20 cellular contexts compared by ENCODE assay signal in the genomic region with DNA sequence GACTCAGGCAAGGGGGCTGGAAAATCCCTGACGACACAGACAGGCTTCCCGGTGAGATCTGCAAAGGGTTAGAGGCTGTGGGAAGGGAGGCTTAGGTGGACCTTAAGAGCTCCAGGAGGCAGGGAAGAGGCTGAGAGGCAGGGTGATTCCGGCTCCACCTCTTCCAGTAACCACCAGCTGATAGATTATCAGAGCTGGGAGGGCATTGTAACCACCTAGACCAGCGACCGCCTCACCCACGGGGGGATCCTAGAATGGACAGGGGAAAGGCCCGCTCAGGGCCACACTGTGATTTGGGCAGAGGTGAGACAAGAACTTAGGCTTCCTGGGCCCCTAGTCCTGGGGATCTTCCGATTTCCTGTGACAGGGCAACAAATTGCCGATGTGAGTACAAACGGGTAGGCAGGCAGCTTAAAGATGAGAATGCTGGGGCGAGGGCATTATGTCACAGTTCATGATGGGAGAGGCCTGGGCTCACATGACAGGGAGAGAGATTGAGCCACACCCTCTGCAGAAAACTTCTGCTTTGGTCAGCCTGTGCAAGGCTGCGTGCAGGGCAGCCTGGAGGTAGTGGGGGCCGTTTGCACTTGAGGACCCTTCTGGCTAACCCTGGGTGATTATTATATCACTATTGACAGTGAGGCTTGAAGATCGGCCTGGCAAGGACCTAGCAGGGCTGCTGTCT. TPM values are rescaled to one million over a fixed set of nuclear protein-coding genes. Genes with fewer than 3 reads are reported as not detected.
DNase-seq lines count a peak whose midpoint lies in the region; ATAC-seq, FAIRE-seq and TF ChIP-seq lines count a peak whose summit lies in the region.
"Had no signal": no experiment of that assay in that cellular context is flagged by ENCODE, and none has a peak within 500 bp of the region (broad histone marks: within the 10 kb centered on the region; RNA-seq: fewer than 3 reads in every experiment).

No MANE protein-coding gene starts in this region.

- DNase-seq in GM10266 (ENCODE audit: extremely low spot score) (peak; percentile 2), SKM-1 treated with dmso at 0.1 percent for 144 hours (lab: John Stamatoyannopoulos, UW; ENCODE audit: unreplicated experiment) (peak; percentile 23), Right ventricle myocardium superior (no peak), pancreas (no peak), NCI-H146 (lab: John Stamatoyannopoulos, UW) (no peak), NCI-H526 treated with DMSO at 0.1 percent for 48 hours (lab: John Stamatoyannopoulos, UW) (no peak), HEK293T (ENCODE audit: extremely low spot score) (no peak)
- DNase-seq in activated T-cell treated with anti-CD3 and anti-CD28 coated beads, Interleukin-2, amount 50 U/mL, for 1 hour: no peak
- DNase-seq: activated effector memory CD4-positive, alpha-beta T cell treated with Interleukin-2 at 50 U/mL for 16 hours; cortex of kidney; NCI-H2107; NCI-H774; SHP77 treated with DMSO at 0.1 percent for 48 hours had no signal

- no peak for FAIRE-seq in pancreas (lab: Jason Lieb, UNC)
- FAIRE-seq: GM12891, TTC549 had no signal

- POLR2A ChIA-PET in HEK293T (lab: Yijun Ruan, JAX): no interaction called here

- no peak overlapping the region for H3K27ac ChIP-seq in pancreas

- intact Hi-C loops in Right ventricle myocardium superior (cut with DNase I): no loop called here
- intact Hi-C loops in pancreas (cut with DNase I): no loop called here

- TF ChIP-seq CTCF in GM10266 (IDR thresholded peaks at IDR 0.05; ENCODE audit: control insufficient read depth, insufficient read depth, low read depth, missing control alignments): no peak
- TF ChIP-seq CTCF in pancreas (IDR thresholded peaks at IDR 0.05): no peak

- H3K9me3 ChIP-seq in pancreas: no peaks in the 10 kb centered on the region

- no peaks in the 10 kb centered on the region for H3K4me1 ChIP-seq in pancreas

- no peak overlapping the region for H3K4me3 ChIP-seq in pancreas

- WGBS in pancreas, 2 donors: 67 to 81% methylated on average over 14 of the region's 14 CpGs

- ATAC-seq in Right ventricle myocardium superior (ENCODE audit: poor library complexity) (peak; percentile 58), pancreas (peak in 3 of 4 donors; percentile 26 to 67 (median 63))

- no peaks in the 10 kb centered on the region for H3K27me3 ChIP-seq in pancreas

- H3K36me3 ChIP-seq in pancreas: no peaks in the 10 kb centered on the region

- CTCF ChIA-PET in HEK293T (lab: Yijun Ruan, JAX): interaction anchor here (1.1 kb wide), 1 partner anchor 34 kb away, joined by 3 read pairs; no protein-coding TSS in a partner anchor

TF ChIP-seq in HEK293T, 16 proteins besides CTCF, POLR2A, EP300 and RAD21:
- TF ChIP-seq FOXM1 (IDR thresholded peaks at IDR 0.05; ENCODE audit: borderline replicate concordance): no peak
- no peak for TF ChIP-seq ARNT (IDR thresholded peaks at IDR 0.05)
- TF ChIP-seq ZNF384 (IDR thresholded peaks at IDR 0.05): no peak
- TF ChIP-seq NFRKB (IDR thresholded peaks at IDR 0.05): no peak
- TF ChIP-seq BHLHE40 (IDR thresholded peaks at IDR 0.05; ENCODE audit: borderline replicate concordance): no peak
- TF ChIP-seq SUZ12 (IDR thresholded peaks at IDR 0.05): no peak
- no peak for TF ChIP-seq L3MBTL2 (conservative IDR thresholded peaks at IDR 0.05)
- TF ChIP-seq CTBP1 (IDR thresholded peaks at IDR 0.05; ENCODE audit: borderline replicate concordance): no peak
- no peak for TF ChIP-seq ELF4 (IDR thresholded peaks at IDR 0.05)
- TF ChIP-seq LEF1 (IDR thresholded peaks at IDR 0.05; ENCODE audit: borderline replicate concordance): no peak
- no peak for TF ChIP-seq FOXA1 (IDR thresholded peaks at IDR 0.05)
- TF ChIP-seq SP1 (IDR thresholded peaks at IDR 0.05): no peak
- no peak for TF ChIP-seq FOXK2 (IDR thresholded peaks at IDR 0.05)
- no peak for TF ChIP-seq TARDBP (IDR thresholded peaks at IDR 0.05)
- TF ChIP-seq HDGF (IDR thresholded peaks at IDR 0.05; ENCODE audit: borderline replicate concordance): no peak
- TF ChIP-seq, protein P1, sequence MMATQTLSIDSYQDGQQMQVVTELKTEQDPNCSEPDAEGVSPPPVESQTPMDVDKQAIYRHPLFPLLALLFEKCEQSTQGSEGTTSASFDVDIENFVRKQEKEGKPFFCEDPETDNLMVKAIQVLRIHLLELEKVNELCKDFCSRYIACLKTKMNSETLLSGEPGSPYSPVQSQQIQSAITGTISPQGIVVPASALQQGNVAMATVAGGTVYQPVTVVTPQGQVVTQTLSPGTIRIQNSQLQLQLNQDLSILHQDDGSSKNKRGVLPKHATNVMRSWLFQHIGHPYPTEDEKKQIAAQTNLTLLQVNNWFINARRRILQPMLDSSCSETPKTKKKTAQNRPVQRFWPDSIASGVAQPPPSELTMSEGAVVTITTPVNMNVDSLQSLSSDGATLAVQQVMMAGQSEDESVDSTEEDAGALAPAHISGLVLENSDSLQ (IDR thresholded peaks at IDR 0.05): no peak

RNA-seq across cellular contexts. Expression of gene TBATA, which starts 5.3 kb away (rescaled TPM):
- total RNA-seq in Right ventricle myocardium superior (not detected), pancreas (not detected)
- polyA plus RNA-seq in pancreas: not detected
- total RNA-seq: aorta, Daoy, HT-29, lung microvascular endothelial cell, M059J had no signal
- polyA plus RNA-seq: aorta had no signal

RNA-seq across cellular contexts. Expression of gene SGPL1, which starts 35.9 kb away (rescaled TPM):
- 11.6 TPM for total RNA-seq in Right ventricle myocardium superior
- 10 to 100 TPM; 28.8 to 55.8 (median 34.8) TPM for total RNA-seq in pancreas
- 10 to 100 TPM; 12.0 to 14.4 TPM for polyA plus RNA-seq in pancreas

Comparison
In these comparisons a context has a peak if more than half of its experiments do, and no peak if none do; other contexts are left out.
1. DNase-seq: peak in GM10266 (single experiment) and SKM-1 treated with dmso at 0.1 percent for 144 hours (single experiment); none in Right ventricle myocardium superior (single experiment), pancreas (0 of 6), NCI-H146 (single experiment), NCI-H526 treated with DMSO at 0.1 percent for 48 hours (single experiment), activated T-cell treated with anti-CD3 and anti-CD28 coated beads, Interleukin-2, amount 50 U/mL, for 1 hour (single experiment) and HEK293T (single experiment).